11 cellular contexts compared by ENCODE assay signal in genomic region chr5:91190333-91190680, GRCh38.
DNase-seq lines count a peak whose midpoint lies in the region; ATAC-seq and TF ChIP-seq lines count a peak whose summit lies in the region.
"Had no signal": no experiment of that assay in that cellular context is flagged by ENCODE, and none has a peak within 500 bp of the region (broad histone marks: within the 10 kb centered on the region; RNA-seq: fewer than 3 reads in every experiment).

No MANE protein-coding gene starts in this region.

- in situ Hi-C loops in KBM-7 (cut with MboI; ENCODE audit: low pct_unique_long_range_greater_than_20kb, low sequenced_read_pairs), result no loop called here

- H3K36me3 ChIP-seq in SK-N-SH (replicated peaks in 1 of 2; ENCODE audit: control insufficient read depth in 1 of 2, insufficient read depth in 2 of 2, low read length in 1 of 2) (no peaks in the 10 kb centered on the region), heart right ventricle (no peaks in the 10 kb centered on the region), sigmoid colon (no peaks in the 10 kb centered on the region)

- H2AFZ ChIP-seq in SK-N-SH (ENCODE audit: low read depth), result peak overlapping the region; percentile 81

- H3K79me2 ChIP-seq in SK-N-SH (ENCODE audit: insufficient read depth), result no peaks in the 10 kb centered on the region

- DNase-seq in SK-N-SH, result no peak
- no peak for DNase-seq in heart right ventricle
- DNase-seq in sigmoid colon, result no peak
- DNase-seq in KBM-7, result no peak
- no peak for DNase-seq in T-helper 17 cell
- DNase-seq: activated naive CD4-positive, alpha-beta T cell; effector CD8-positive, alpha-beta T cell; stimulated activated naive CD4-positive, alpha-beta T cell had no signal

- H3K27ac Mint-ChIP-seq in T-helper 17 cell, result no peak overlapping the region

- POLR2A ChIA-PET in SK-N-SH (lab: Yijun Ruan, JAX), result no interaction called here

- peak; percentile 10 for ATAC-seq in GM18498 (IDR thresholded peaks at IDR 0.05; ENCODE audit: unreplicated experiment)
- peak in 5 of 8 donors; percentile 26 to 58 (median 35) for ATAC-seq in heart right ventricle
- ATAC-seq in HG02885 (IDR thresholded peaks at IDR 0.05; ENCODE audit: poor library complexity, unreplicated experiment), result no peak
- no peak for ATAC-seq in GM18861 (IDR thresholded peaks at IDR 0.05; ENCODE audit: unreplicated experiment)
- ATAC-seq in T-helper 17 cell, result no peak

- no peak for TF ChIP-seq POLR2A in sigmoid colon (IDR thresholded peaks at IDR 0.05)

- TF ChIP-seq EP300 in SK-N-SH (IDR thresholded peaks at IDR 0.05; ENCODE audit: borderline replicate concordance in 1 of 2, low read depth in 1 of 2, low read length in 1 of 2), result no peak
- TF ChIP-seq EP300 in sigmoid colon (IDR thresholded peaks at IDR 0.05), result no peak

- WGBS in SK-N-SH (ENCODE audit: low lambda C conversion rate), result 69% methylated on average over 2 of the region's 3 CpGs
- 48 to 61% methylated on average over 3 of the region's 3 CpGs for WGBS in heart right ventricle, 2 donors
- WGBS in sigmoid colon, 2 donors, result 73 to 80% methylated on average over 3 of the region's 3 CpGs

- peak overlapping the region in 1 of 2 experiments; percentile 6; a peak in 1 of 4 replicates for H3K4me3 ChIP-seq in SK-N-SH (ENCODE audit: low read depth in 2 of 2, low read length in 1 of 2)
- H3K4me3 ChIP-seq in heart right ventricle, result peak overlapping the region in 6 of 10 donors; percentile 26 to 39 (median 36)
- H3K4me3 ChIP-seq in sigmoid colon, result peak overlapping the region in 1 of 4 donors; percentile 11

- H3K9me2 ChIP-seq in SK-N-SH, result no peaks in the 10 kb centered on the region

- no peaks in the 10 kb centered on the region for H3K9me3 ChIP-seq in SK-N-SH
- H3K9me3 ChIP-seq in heart right ventricle, result no peaks in the 10 kb centered on the region
- H3K9me3 ChIP-seq in sigmoid colon, result no peaks in the 10 kb centered on the region
- no peaks in the 10 kb centered on the region for H3K9me3 ChIP-seq in T-helper 17 cell (ENCODE audit: control insufficient read depth, low read length, poor library complexity, severe bottlenecking)

- no peaks in the 10 kb centered on the region for H3F3A ChIP-seq in SK-N-SH (replicated peaks; ENCODE audit: insufficient read depth)

- no peaks in the 10 kb centered on the region for H4K20me1 ChIP-seq in SK-N-SH (ENCODE audit: insufficient read depth)

- peaks cover 7% of the 10 kb centered on the region for H3K4me1 Mint-ChIP-seq in T-helper 17 cell

- H3K9ac ChIP-seq in SK-N-SH, result no peak overlapping the region

- intact Hi-C loops in heart right ventricle (cut with DNase I) (no loop called here), sigmoid colon (cut with DNase I) (no loop called here)

- H3K27me3 ChIP-seq in SK-N-SH (ENCODE audit: insufficient read depth), result no peaks in the 10 kb centered on the region
- H3K27me3 ChIP-seq in heart right ventricle, result no peaks in the 10 kb centered on the region
- H3K27me3 ChIP-seq in sigmoid colon, result no peaks in the 10 kb centered on the region

- peaks cover 5% of the 10 kb centered on the region for H3K36me3 Mint-ChIP-seq in T-helper 17 cell (ENCODE audit: low read depth)

- H3K27ac ChIP-seq in SK-N-SH (ENCODE audit: low read depth in 2 of 2, low read length in 1 of 2) (peak overlapping the region in 1 of 2 experiments; percentile 63; a peak in 1 of 4 replicates), heart right ventricle (peak overlapping the region in 9 of 10 donors; percentile 5 to 80 (median 68)), sigmoid colon (peak overlapping the region; percentile 52 to 71 (median 67))

- no peak overlapping the region for H3K4me3 Mint-ChIP-seq in T-helper 17 cell

- TF ChIP-seq RAD21 in SK-N-SH (IDR thresholded peaks at IDR 0.05; ENCODE audit: low read length), result no peak

- H3K27me3 Mint-ChIP-seq in T-helper 17 cell, result peaks cover 24% of the 10 kb centered on the region

- H3K4me2 ChIP-seq in SK-N-SH, result peak overlapping the region; percentile 14; the same call in 1 of the 2 replicates

- CTCF ChIA-PET in SK-N-SH (lab: Yijun Ruan, JAX), result interaction anchor here (1.1 kb wide), 1 partner anchor 229 kb away, joined by 3 read pairs; no protein-coding TSS in a partner anchor

- TF ChIP-seq CTCF in SK-N-SH (IDR thresholded peaks at IDR 0.05), result no peak
- no peak for TF ChIP-seq CTCF in heart right ventricle (IDR thresholded peaks at IDR 0.05)
- no peak for TF ChIP-seq CTCF in sigmoid colon (IDR thresholded peaks at IDR 0.05)

- H3K4me1 ChIP-seq in SK-N-SH (ENCODE audit: control insufficient read depth in 1 of 2, insufficient read depth in 2 of 2, low read depth in 1 of 2, low read length in 1 of 2), result no peaks in the 10 kb centered on the region; a peak in 2 of 4 replicates
- H3K4me1 ChIP-seq in heart right ventricle, result peaks cover 0 to 24% (median 6%) of the 10 kb centered on the region in 9 donors
- peaks cover 0 to 19% (median 13%) of the 10 kb centered on the region in 4 donors for H3K4me1 ChIP-seq in sigmoid colon

TF ChIP-seq in SK-N-SH, 30 proteins besides CTCF, POLR2A, EP300 and RAD21:
- TF ChIP-seq, protein P1, sequence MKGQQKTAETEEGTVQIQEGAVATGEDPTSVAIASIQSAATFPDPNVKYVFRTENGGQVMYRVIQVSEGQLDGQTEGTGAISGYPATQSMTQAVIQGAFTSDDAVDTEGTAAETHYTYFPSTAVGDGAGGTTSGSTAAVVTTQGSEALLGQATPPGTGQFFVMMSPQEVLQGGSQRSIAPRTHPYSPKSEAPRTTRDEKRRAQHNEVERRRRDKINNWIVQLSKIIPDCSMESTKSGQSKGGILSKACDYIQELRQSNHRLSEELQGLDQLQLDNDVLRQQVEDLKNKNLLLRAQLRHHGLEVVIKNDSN (IDR thresholded peaks at IDR 0.05; ENCODE audit: borderline replicate concordance, low read depth), result no peak
- TF ChIP-seq TCF12 (IDR thresholded peaks at IDR 0.05), result no peak
- TF ChIP-seq FOXM1 (IDR thresholded peaks at IDR 0.05; ENCODE audit: low read depth), result no peak
- no peak for TF ChIP-seq GATA2 (CRISPR knock-in tag; IDR thresholded peaks at IDR 0.05)
- TF ChIP-seq TAF1 (IDR thresholded peaks at IDR 0.05; ENCODE audit: borderline replicate concordance, low read depth, low read length), result no peak
- TF ChIP-seq EZH2phosphoT487 (IDR thresholded peaks at IDR 0.05; ENCODE audit: borderline replicate concordance, low read depth), result no peak
- TF ChIP-seq USF2 (IDR thresholded peaks at IDR 0.05; ENCODE audit: borderline replicate concordance, low read depth, low read length), result no peak
- TF ChIP-seq FOSL2 (IDR thresholded peaks at IDR 0.05; ENCODE audit: borderline replicate concordance, low read depth), result no peak
- no peak for TF ChIP-seq JUND (IDR thresholded peaks at IDR 0.05)
- TF ChIP-seq, protein P2, sequence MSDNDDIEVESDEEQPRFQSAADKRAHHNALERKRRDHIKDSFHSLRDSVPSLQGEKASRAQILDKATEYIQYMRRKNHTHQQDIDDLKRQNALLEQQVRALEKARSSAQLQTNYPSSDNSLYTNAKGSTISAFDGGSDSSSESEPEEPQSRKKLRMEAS (IDR thresholded peaks at IDR 0.05; ENCODE audit: low read depth), result no peak
- TF ChIP-seq SMC3 (IDR thresholded peaks at IDR 0.05; ENCODE audit: low read depth, low read length), result no peak
- TF ChIP-seq REST (IDR thresholded peaks at IDR 0.05; ENCODE audit: low read depth, low read length), result no peak
- no peak for TF ChIP-seq POLR2AphosphoS5 (IDR thresholded peaks at IDR 0.05; ENCODE audit: low read depth, low read length)
- TF ChIP-seq RXRA (IDR thresholded peaks at IDR 0.05; ENCODE audit: borderline replicate concordance, low read depth), result no peak
TF ChIP-seq in SK-N-SH: peak in this region for 0.

Comparison
In these comparisons a context has a peak if more than half of its experiments do, and no peak if none do; other contexts are left out.
1. ATAC-seq: peak in GM18498 (single experiment) and heart right ventricle (5 of 8); none in HG02885 (single experiment), GM18861 (single experiment) and T-helper 17 cell (single experiment).